ENCODE assay signal across 28 cellular contexts in the genomic region with DNA sequence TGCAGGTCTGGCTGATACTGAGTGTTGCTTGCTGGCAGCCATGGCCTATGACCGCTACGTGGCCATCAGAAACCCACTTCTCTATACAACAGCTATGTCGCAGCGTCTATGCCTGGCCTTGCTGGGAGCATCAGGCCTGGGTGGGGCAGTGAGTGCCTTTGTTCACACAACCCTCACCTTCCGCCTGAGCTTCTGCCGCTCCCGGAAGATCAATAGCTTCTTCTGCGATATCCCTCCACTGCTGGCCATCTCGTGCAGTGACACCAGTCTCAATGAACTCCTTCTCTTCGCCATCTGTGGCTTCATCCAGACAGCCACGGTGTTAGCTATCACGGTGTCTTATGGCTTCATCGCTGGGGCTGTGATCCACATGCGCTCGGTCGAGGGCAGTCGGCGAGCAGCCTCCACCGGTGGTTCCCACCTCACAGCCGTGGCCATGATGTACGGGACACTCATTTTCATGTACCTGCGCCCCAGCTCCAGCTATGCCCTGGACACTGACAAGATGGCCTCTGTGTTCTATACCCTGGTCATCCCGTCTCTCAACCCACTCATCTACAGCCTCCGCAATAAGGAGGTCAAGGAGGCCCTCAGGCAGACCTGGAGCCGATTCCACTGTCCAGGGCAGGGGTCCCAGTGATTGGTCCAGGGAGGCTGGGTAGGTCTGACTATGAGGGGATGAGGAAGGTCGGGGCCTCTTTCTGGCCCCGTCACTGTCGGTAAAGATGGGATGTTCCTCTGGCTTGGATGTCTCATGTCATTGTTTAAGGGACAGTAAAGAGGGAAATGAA. TPM values are rescaled to one million over a fixed set of nuclear protein-coding genes. Genes with fewer than 3 reads are reported as not detected.
DNase-seq lines count a peak whose midpoint lies in the region; ATAC-seq, FAIRE-seq and TF ChIP-seq lines count a peak whose summit lies in the region.
"Had no signal": no experiment of that assay in that cellular context is flagged by ENCODE, and none has a peak within 500 bp of the region (broad histone marks: within the 10 kb centered on the region; RNA-seq: fewer than 3 reads in every experiment).

No MANE protein-coding gene starts in this region.

- H3K36me3 ChIP-seq in IMR-90 (ENCODE audit: control insufficient read depth, insufficient read depth, low read length) (no peaks in the 10 kb centered on the region), H1 (ENCODE audit: control insufficient read depth in 2 of 4, insufficient read depth in 4 of 4, low read length in 3 of 4) (no peaks in the 10 kb centered on the region; a peak in 1 of 8 replicates)
- H3K36me3 ChIP-seq: BE2C; BLaER1 treated with 17β-estradiol and CSF1 and Interleukin-3, amounts not matched to agents 10 nM and 100 nM had no signal

- H3K27ac Mint-ChIP-seq in activated CD8-positive, alpha-beta memory T cell treated with anti-CD3 and anti-CD28 coated beads, Interleukin-2, amount 10 ng/mL, durations not matched to agents 7 days and 5 days = no peak overlapping the region
- H3K27ac Mint-ChIP-seq in osteocyte (ENCODE audit: unreplicated experiment) = no peak overlapping the region
- H3K27ac Mint-ChIP-seq: CD14-positive monocyte; CD4-positive, alpha-beta T cell; H9 had no signal

- TF ChIP-seq EP300 in H1 (IDR thresholded peaks at IDR 0.05; ENCODE audit: borderline replicate concordance in 1 of 2, low read depth in 2 of 2, low read length in 2 of 2) = no peak

- H4K91ac ChIP-seq in IMR-90 (ENCODE audit: insufficient read depth, low read depth, low read length) (peak overlapping the region; percentile 60), H1 (replicated peaks; ENCODE audit: insufficient read length, low read length) (no peak overlapping the region)

- H2BK15ac ChIP-seq in IMR-90 (ENCODE audit: low read depth, low read length) (no peak overlapping the region), H1 (ENCODE audit: low read length) (no peak overlapping the region)

- no peak for ATAC-seq in activated CD8-positive, alpha-beta memory T cell treated with anti-CD3 and anti-CD28 coated beads, Interleukin-2, amount 10 ng/mL, durations not matched to agents 7 days and 5 days
- ATAC-seq in IMR-90 (ENCODE audit: low read depth) (no peak), HG03095 (IDR thresholded peaks at IDR 0.05; ENCODE audit: unreplicated experiment) (no peak)
- ATAC-seq: HCT116 had no signal

- H3K18ac ChIP-seq in IMR-90 (ENCODE audit: low read depth, low read length) (no peak overlapping the region), H1 (ENCODE audit: extremely low read depth, low read length) (no peak overlapping the region)

- H3K4me1 ChIP-seq in IMR-90 (ENCODE audit: control insufficient read depth, insufficient read depth, low read length) = peaks cover 13% of the 10 kb centered on the region
- no peaks in the 10 kb centered on the region for H3K4me1 ChIP-seq in H1 (replicated peaks in 1 of 4; ENCODE audit: control insufficient read depth in 3 of 4, insufficient read depth in 4 of 4, low read length in 3 of 4)
- H3K4me1 ChIP-seq: BE2C; BLaER1 treated with 17β-estradiol and CSF1 and Interleukin-3, amounts not matched to agents 10 nM and 100 nM had no signal

- POLR2A ChIA-PET in IMR-90 (lab: Charles Lee; ENCODE audit: unreplicated experiment) = no interaction called here
- POLR2A ChIA-PET in H1 (lab: Charles Lee; ENCODE audit: partially characterized antibody) = no interaction called here

- H2AK9ac ChIP-seq in IMR-90 (replicated peaks; ENCODE audit: low read depth, low read length, poor library complexity) = no peak overlapping the region

- intact Hi-C loops in IMR-90 (cut with micrococcal nuclease) = no loop called here

- H3K56ac ChIP-seq in IMR-90 (ENCODE audit: extremely low read depth, insufficient read depth, low read length) (no peak overlapping the region), H1 (replicated peaks; ENCODE audit: insufficient read length, low read depth, low read length) (no peak overlapping the region)

- H2BK120ac ChIP-seq in IMR-90 (ENCODE audit: low read depth, low read length) (peak overlapping the region; percentile 64), H1 (replicated peaks; ENCODE audit: low read depth, low read length) (no peak overlapping the region)

- no peaks in the 10 kb centered on the region for H3K27me3 ChIP-seq in IMR-90 (ENCODE audit: control insufficient read depth, insufficient read depth, low read length)
- no peaks in the 10 kb centered on the region for H3K27me3 ChIP-seq in H1 (replicated peaks in 1 of 4; ENCODE audit: control insufficient read depth in 3 of 4, extremely low read depth in 1 of 4, insufficient read depth in 3 of 4, low read length in 3 of 4)
- H3K27me3 ChIP-seq: BE2C; BLaER1 treated with 17β-estradiol and CSF1 and Interleukin-3, amounts not matched to agents 10 nM and 100 nM had no signal

- H3K79me1 ChIP-seq in IMR-90 (ENCODE audit: low read depth in 1 of 2, low read length in 2 of 2) (no peaks in the 10 kb centered on the region), H1 (ENCODE audit: low read depth, low read length) (no peaks in the 10 kb centered on the region)

- H3K9me1 ChIP-seq in IMR-90 (ENCODE audit: insufficient read depth, low read length) = peaks cover 15% of the 10 kb centered on the region

- H4K5ac ChIP-seq in IMR-90 (ENCODE audit: low read depth, low read length) (no peak overlapping the region), H1 (ENCODE audit: insufficient read length, low read depth, low read length) (no peak overlapping the region)

- H2BK5ac ChIP-seq in IMR-90 (ENCODE audit: low read depth, low read length, poor library complexity, severe bottlenecking) (no peak overlapping the region), H1 (ENCODE audit: low read depth, low read length) (no peak overlapping the region)

- 96% methylated on average over 21 of the region's 28 CpGs; no CpG with 5 or more reads in 1 of the 2 experiments for WGBS in IMR-90 (ENCODE audit: extremely low coverage in 2 of 2, insufficient read length in 1 of 2), 2 experiments
- WGBS in H1 (ENCODE audit: extremely low coverage in 1 of 2, insufficient coverage in 1 of 2, insufficient read length in 1 of 2, insufficient replicate concordance in 2 of 2, low coverage in 1 of 2, low lambda C conversion rate in 2 of 2, missing lambda C conversion rate in 1 of 2), 2 experiments = 90% methylated on average over 28 of the region's 28 CpGs; no CpG with 5 or more reads in 1 of the 2 experiments

- H3K4ac ChIP-seq in IMR-90 (ENCODE audit: low read depth, low read length) (peak overlapping the region; percentile 15; the same call in 1 of the 2 replicates), H1 (replicated peaks; ENCODE audit: insufficient read length, low read depth, low read length) (no peak overlapping the region)

- H3K79me2 ChIP-seq in H1 (ENCODE audit: control insufficient read depth in 1 of 2, insufficient read depth in 2 of 2, low read length in 2 of 2) = no peaks in the 10 kb centered on the region

- H3K4me3 Mint-ChIP-seq in activated CD8-positive, alpha-beta memory T cell treated with anti-CD3 and anti-CD28 coated beads, Interleukin-2, amount 10 ng/mL, durations not matched to agents 7 days and 5 days = no peak overlapping the region
- no peak overlapping the region for H3K4me3 Mint-ChIP-seq in osteocyte (ENCODE audit: unreplicated experiment)
- H3K4me3 Mint-ChIP-seq: CD14-positive monocyte; CD4-positive, alpha-beta T cell; CD8-positive, alpha-beta memory T cell; H9 had no signal

- DNase-seq in activated CD8-positive, alpha-beta memory T cell treated with anti-CD3 and anti-CD28 coated beads, Interleukin-2, amount 10 ng/mL, durations not matched to agents 7 days and 5 days = peak; percentile 29
- no peak for DNase-seq in activated CD8-positive, alpha-beta memory T cell treated with anti-CD3 and anti-CD28 coated beads, Interleukin-2, amount 50 U/mL, for 4 hours
- DNase-seq in IMR-90 (no peak), H1 (ENCODE audit: low read depth in 1 of 2, low spot score in 2 of 2) (no peak), osteocyte (ENCODE audit: extremely low spot score, unreplicated experiment) (peak; percentile 82), NCI-H2227 (lab: John Stamatoyannopoulos, UW; ENCODE audit: unreplicated experiment) (no peak)
- DNase-seq in activated CD4-positive, CD25-positive, alpha-beta regulatory T cell treated with anti-CD3 and anti-CD28 coated beads, Interleukin-2, amount 50 U/mL, for 72 hours = no peak
- DNase-seq: 8988T; ACHN; AML-193; BE2C; CD4-positive, alpha-beta T cell; CD8-positive, alpha-beta memory T cell; DMS 273 treated with DMSO at 0.1 percent for 48 hours; DMS53; DND-41; GM23248; H9 had no signal

- H3K4me2 ChIP-seq in IMR-90 (ENCODE audit: low read depth, low read length) (no peak overlapping the region), H1 (ENCODE audit: insufficient read depth in 1 of 2, low read depth in 2 of 2, low read length in 2 of 2) (no peak overlapping the region)
- H3K4me2 ChIP-seq: A549; BLaER1 treated with 17β-estradiol and CSF1 and Interleukin-3, amounts not matched to agents 10 nM and 100 nM had no signal

- H2AK5ac ChIP-seq in IMR-90 (ENCODE audit: low read depth, low read length) (no peak overlapping the region), H1 (ENCODE audit: low read depth, low read length) (no peak overlapping the region)

- FAIRE-seq in H1 (lab: Jason Lieb, UNC) = no peak
- FAIRE-seq: A549, D721Med, G401.6, GM12892, GM19239 had no signal

- H3K27me3 Mint-ChIP-seq in activated CD8-positive, alpha-beta memory T cell treated with anti-CD3 and anti-CD28 coated beads, Interleukin-2, amount 10 ng/mL, durations not matched to agents 7 days and 5 days = no peaks in the 10 kb centered on the region
- H3K27me3 Mint-ChIP-seq in osteocyte (ENCODE audit: unreplicated experiment) = peaks cover 17% of the 10 kb centered on the region
- H3K27me3 Mint-ChIP-seq: CD4-positive, alpha-beta T cell had no signal

- no peak overlapping the region for H3K9ac ChIP-seq in IMR-90 (ENCODE audit: low read depth, low read length)
- no peak overlapping the region for H3K9ac ChIP-seq in H1 (replicated peaks in 1 of 4; ENCODE audit: extremely low read depth in 1 of 4, low read depth in 3 of 4, low read length in 3 of 4)
- H3K9ac ChIP-seq: BLaER1 treated with 17β-estradiol and CSF1 and Interleukin-3, amounts not matched to agents 10 nM and 100 nM; GM23248 had no signal

- dilution Hi-C loops in IMR-90 (cut with HindIII; ENCODE audit: low sequenced_read_pairs, unreplicated experiment) = no loop called here

- H4K8ac ChIP-seq in IMR-90 (ENCODE audit: low read depth in 2 of 2, low read length in 2 of 2) = no peak overlapping the region
- 0 out of 2 replicates have a peak overlapping the region, but pooled peaks have one; percentile 16 for H4K8ac ChIP-seq in H1 (ENCODE audit: extremely low read depth, insufficient read depth, low read length)

- no peak overlapping the region for H2BK12ac ChIP-seq in H1 (ENCODE audit: low read depth, low read length)

- H3K23me2 ChIP-seq in H1 (ENCODE audit: low read depth, low read length) = no peaks in the 10 kb centered on the region

- no peaks in the 10 kb centered on the region for H3K4me1 Mint-ChIP-seq in activated CD8-positive, alpha-beta memory T cell treated with anti-CD3 and anti-CD28 coated beads, Interleukin-2, amount 10 ng/mL, durations not matched to agents 7 days and 5 days
- H3K4me1 Mint-ChIP-seq in osteocyte (ENCODE audit: unreplicated experiment) = no peaks in the 10 kb centered on the region
- H3K4me1 Mint-ChIP-seq: CD14-positive monocyte; CD8-positive, alpha-beta memory T cell; H9 had no signal

- BruUV-seq in IMR-90 (replicated peaks; lab: Mats Ljungman, UMichigan) = no TSS peak

- TF ChIP-seq POLR2A in IMR-90 (IDR thresholded peaks at IDR 0.05; ENCODE audit: low read depth, low read length) (no peak), H1 (IDR thresholded peaks at IDR 0.05; ENCODE audit: control extremely low read depth in 1 of 2, low read depth in 2 of 2, low read length in 2 of 2) (no peak)

- no peak overlapping the region for H2AFZ ChIP-seq in IMR-90 (replicated peaks; ENCODE audit: low read length, poor library complexity)
- no peak overlapping the region for H2AFZ ChIP-seq in H1 (ENCODE audit: low read length)
- H2AFZ ChIP-seq: GM23248 had no signal

- no peak for TF ChIP-seq RAD21 in IMR-90 (IDR thresholded peaks at IDR 0.05; ENCODE audit: low read length)
- TF ChIP-seq RAD21 in H1 (IDR thresholded peaks at IDR 0.05 in 1 of 2, conservative IDR thresholded peaks at IDR 0.05 in 1 of 2; ENCODE audit: low read depth in 2 of 2, low read length in 2 of 2) = no peak

- no peaks in the 10 kb centered on the region for H3K9me3 Mint-ChIP-seq in activated CD8-positive, alpha-beta memory T cell treated with anti-CD3 and anti-CD28 coated beads, Interleukin-2, amount 10 ng/mL, durations not matched to agents 7 days and 5 days (ENCODE audit: low read depth)
- peaks cover 6% of the 10 kb centered on the region for H3K9me3 Mint-ChIP-seq in osteocyte (ENCODE audit: unreplicated experiment)
- H3K9me3 Mint-ChIP-seq: CD4-positive, alpha-beta T cell; CD8-positive, alpha-beta memory T cell had no signal

- no peak for TF ChIP-seq CTCF in IMR-90 (conservative IDR thresholded peaks at IDR 0.05; ENCODE audit: low read depth, low read length)
- no peak for TF ChIP-seq CTCF in H1 (IDR thresholded peaks at IDR 0.05; ENCODE audit: control extremely low read depth in 1 of 3, insufficient read depth in 1 of 3, low read depth in 1 of 3, low read length in 3 of 3)
- TF ChIP-seq CTCF in osteocyte (IDR thresholded peaks at IDR 0.05) = no peak

- H2BK20ac ChIP-seq in IMR-90 (ENCODE audit: low read depth, low read length) (peak overlapping the region; percentile 49), H1 (ENCODE audit: low read length) (no peak overlapping the region)

- no peaks in the 10 kb centered on the region for H3K36me3 Mint-ChIP-seq in activated CD8-positive, alpha-beta memory T cell treated with anti-CD3 and anti-CD28 coated beads, Interleukin-2, amount 10 ng/mL, durations not matched to agents 7 days and 5 days
- no peaks in the 10 kb centered on the region for H3K36me3 Mint-ChIP-seq in osteocyte (ENCODE audit: unreplicated experiment)
- H3K36me3 Mint-ChIP-seq: CD14-positive monocyte had no signal

- in situ Hi-C loops in IMR-90 (cut with MboI; ENCODE audit: low sequenced_read_pairs) = no loop called here

- H3K4me3 ChIP-seq in IMR-90 (ENCODE audit: insufficient read depth, low read depth, low read length) (no peak overlapping the region), H1 (ENCODE audit: extremely low read depth in 1 of 4, insufficient read depth in 2 of 4, low read depth in 3 of 4, low read length in 4 of 4) (no peak overlapping the region)
- H3K4me3 ChIP-seq: A549; BLaER1 treated with 17β-estradiol and CSF1 and Interleukin-3, amounts not matched to agents 10 nM and 100 nM; GM23248 had no signal

- H3K14ac ChIP-seq in IMR-90 (replicated peaks; ENCODE audit: low read depth, low read length) (no peak overlapping the region), H1 (ENCODE audit: insufficient read length) (no peak overlapping the region)

- CTCF ChIA-PET in activated CD8-positive, alpha-beta memory T cell treated with anti-CD3 and anti-CD28 coated beads, Interleukin-2, amount 10 ng/mL, durations not matched to agents 7 days and 5 days (lab: Charles Lee) = no interaction called here
- CTCF ChIA-PET in IMR-90 (lab: Yijun Ruan, JAX) (no interaction called here), H1 (lab: Charles Lee; ENCODE audit: partially characterized antibody) (interaction anchor here (1.0 kb wide), 1 partner anchor 20 kb away, joined by 3 read pairs; no protein-coding TSS in a partner anchor)

- H3K27ac ChIP-seq in IMR-90 (ENCODE audit: insufficient read depth, low read length) (no peak overlapping the region), H1 (ENCODE audit: low read depth, low read length) (no peak overlapping the region)
- H3K27ac ChIP-seq: A549; BLaER1 treated with 17β-estradiol and CSF1 and Interleukin-3, amounts not matched to agents 10 nM and 100 nM; GM23248 had no signal

- H4K20me1 ChIP-seq in IMR-90 (ENCODE audit: insufficient read depth, low read length) (no peaks in the 10 kb centered on the region), H1 (replicated peaks in 1 of 2; ENCODE audit: control insufficient read depth in 1 of 2, insufficient read depth in 2 of 2, low read length in 2 of 2) (no peaks in the 10 kb centered on the region)
- H4K20me1 ChIP-seq: BLaER1 treated with 17β-estradiol and CSF1 and Interleukin-3, amounts not matched to agents 10 nM and 100 nM had no signal

- H3K9me3 ChIP-seq in IMR-90 (ENCODE audit: control insufficient read depth, insufficient read depth, low read length) = no peaks in the 10 kb centered on the region
- H3K9me3 ChIP-seq in H1 (ENCODE audit: insufficient read depth in 2 of 2, low read depth in 1 of 2, low read length in 1 of 2) = peaks cover 47 to 61% of the 10 kb centered on the region in 2 experiments
- H3K9me3 ChIP-seq: A549; BE2C; BLaER1 treated with 17β-estradiol and CSF1 and Interleukin-3, amounts not matched to agents 10 nM and 100 nM had no signal

- H3K23ac ChIP-seq in IMR-90 (ENCODE audit: low read depth, low read length) = no peak overlapping the region
- H3K23ac ChIP-seq in H1 (ENCODE audit: insufficient read length) = no peak overlapping the region

RNA-seq across cellular contexts. Expression of a gene that starts 0.7 kb away (rescaled TPM):
- total RNA-seq in activated CD8-positive, alpha-beta memory T cell treated with anti-CD3 and anti-CD28 coated beads, Interleukin-2, amount 10 ng/mL, durations not matched to agents 7 days and 5 days = not detected
- total RNA-seq in IMR-90 (2012; rRNA removed) (not detected in 2 replicates), osteocyte (not detected in 2 replicates)
- polyA plus RNA-seq in IMR-90 (2012; rRNA removed) (not detected in 2 replicates), H1 (2011; rRNA removed) (not detected in 2 replicates)
- polyA plus RNA-seq in IMR-90 (2012; cell fraction: cytosol; rRNA removed) = not detected in 2 replicates
- polyA plus RNA-seq in IMR-90 (2012; cell fraction: nucleus; rRNA removed; ENCODE audit: low replicate concordance) = not detected in 2 replicates
- total RNA-seq in H1 (2021; fragmentation: NEBNext Ultra II Directional; extraction: Animal tissue kit (Norgen Biotek cat#: 25700)) = not detected in 2 replicates
- polyA plus RNA-seq in H1 (2011; cell fraction: cytosol; rRNA removed) = not detected
- not detected for polyA plus RNA-seq in H1 (2011; cell fraction: nucleus; rRNA removed)
- not detected in 4 replicates for polyA plus RNA-seq in H1 (2012, experiment 1 of 2)
- not detected for polyA plus RNA-seq in H1 (2012, experiment 2 of 2)
- polyA plus RNA-seq in H1 (2013, experiment 1 of 2) = not detected
- polyA plus RNA-seq in H1 (2013, experiment 2 of 2) = not detected
- not detected in 2 replicates for polyA minus RNA-seq in H1 (2011; rRNA and poly(A)+ RNA removed)
- not detected for polyA minus RNA-seq in H1 (2011; cell fraction: cytosol; rRNA and poly(A)+ RNA removed)
- not detected for polyA minus RNA-seq in H1 (2011; cell fraction: nucleus; rRNA and poly(A)+ RNA removed)
- total RNA-seq: CD4-positive, alpha-beta T cell; CD8-positive, alpha-beta memory T cell; GM23248; H4; H9 had no signal
- polyA plus RNA-seq: A549; CD14-positive monocyte; CD8-positive, alpha-beta memory T cell; GM23248 had no signal

RNA-seq across cellular contexts. Expression of a gene that starts 10.5 kb away (rescaled TPM):
- total RNA-seq in activated CD8-positive, alpha-beta memory T cell treated with anti-CD3 and anti-CD28 coated beads, Interleukin-2, amount 10 ng/mL, durations not matched to agents 7 days and 5 days = not detected
- total RNA-seq in IMR-90 (2012; rRNA removed) = not detected in 2 replicates
- polyA plus RNA-seq in IMR-90 (2012; rRNA removed) = not detected in 2 replicates
- polyA plus RNA-seq in IMR-90 (2012; cell fraction: cytosol; rRNA removed) = not detected in 2 replicates
- not detected in 2 replicates for polyA plus RNA-seq in IMR-90 (2012; cell fraction: nucleus; rRNA removed; ENCODE audit: low replicate concordance)
- not detected in 2 replicates for total RNA-seq in H1 (2021; fragmentation: NEBNext Ultra II Directional; extraction: Animal tissue kit (Norgen Biotek cat#: 25700))
- not detected in 2 replicates for polyA plus RNA-seq in H1 (2011; rRNA removed)
- not detected for polyA plus RNA-seq in H1 (2011; cell fraction: cytosol; rRNA removed)
- not detected for polyA plus RNA-seq in H1 (2011; cell fraction: nucleus; rRNA removed)
- polyA plus RNA-seq in H1 (2012, experiment 1 of 2) = not detected in 4 replicates
- not detected for polyA plus RNA-seq in H1 (2012, experiment 2 of 2)
- not detected for polyA plus RNA-seq in H1 (2013, experiment 1 of 2)
- not detected for polyA plus RNA-seq in H1 (2013, experiment 2 of 2)
- not detected in 2 replicates for polyA minus RNA-seq in H1 (2011; rRNA and poly(A)+ RNA removed)
- not detected for polyA minus RNA-seq in H1 (2011; cell fraction: cytosol; rRNA and poly(A)+ RNA removed)
- not detected for polyA minus RNA-seq in H1 (2011; cell fraction: nucleus; rRNA and poly(A)+ RNA removed)
- not detected in 2 replicates for total RNA-seq in osteocyte
- total RNA-seq: CD4-positive, alpha-beta T cell; CD8-positive, alpha-beta memory T cell; GM23248; H4; H9 had no signal
- polyA plus RNA-seq: A549; CD14-positive monocyte; CD8-positive, alpha-beta memory T cell; GM23248 had no signal

RNA-seq across cellular contexts. Expression of a gene that starts 38.9 kb away (rescaled TPM):
- total RNA-seq in activated CD8-positive, alpha-beta memory T cell treated with anti-CD3 and anti-CD28 coated beads, Interleukin-2, amount 10 ng/mL, durations not matched to agents 7 days and 5 days = 10 to 100 TPM; 22.0 to 29.0 TPM
- total RNA-seq in IMR-90 (2012; rRNA removed) (22.2 and 38.3 TPM in 2 replicates), osteocyte (27.4 and 30.6 TPM in 2 replicates)
- polyA plus RNA-seq in IMR-90 (2012; rRNA removed) (8.7 and 10.1 TPM in 2 replicates), H1 (2011; rRNA removed) (5.4 and 7.1 TPM in 2 replicates)
- 4.5 and 4.6 TPM in 2 replicates for polyA plus RNA-seq in IMR-90 (2012; cell fraction: cytosol; rRNA removed)
- polyA plus RNA-seq in IMR-90 (2012; cell fraction: nucleus; rRNA removed; ENCODE audit: low replicate concordance) = 1.8 and 4.0 TPM in 2 replicates
- total RNA-seq in H1 (2021; fragmentation: NEBNext Ultra II Directional; extraction: Animal tissue kit (Norgen Biotek cat#: 25700)) = 21.8 and 24.6 TPM in 2 replicates
- polyA plus RNA-seq in H1 (2011; cell fraction: cytosol; rRNA removed) = 11.5 TPM
- polyA plus RNA-seq in H1 (2011; cell fraction: nucleus; rRNA removed) = 4.9 TPM
- 13.9 to 24.1 TPM (median 15.6 TPM) in 4 replicates for polyA plus RNA-seq in H1 (2012, experiment 1 of 2)
- polyA plus RNA-seq in H1 (2012, experiment 2 of 2) = 3.2 TPM
- polyA plus RNA-seq in H1 (2013, experiment 1 of 2) = 12.0 TPM
- 11.9 TPM for polyA plus RNA-seq in H1 (2013, experiment 2 of 2)
- 10.8 and 15.7 TPM in 2 replicates for polyA minus RNA-seq in H1 (2011; rRNA and poly(A)+ RNA removed)
- 12.3 TPM for polyA minus RNA-seq in H1 (2011; cell fraction: cytosol; rRNA and poly(A)+ RNA removed)
- polyA minus RNA-seq in H1 (2011; cell fraction: nucleus; rRNA and poly(A)+ RNA removed) = 10.4 TPM

RNA-seq across cellular contexts. Expression of a gene that starts 47.3 kb away (rescaled TPM):
- not detected for total RNA-seq in activated CD8-positive, alpha-beta memory T cell treated with anti-CD3 and anti-CD28 coated beads, Interleukin-2, amount 10 ng/mL, durations not matched to agents 7 days and 5 days
- not detected in 2 replicates for total RNA-seq in IMR-90 (2012; rRNA removed)
- polyA plus RNA-seq in IMR-90 (2012; rRNA removed) = not detected in 2 replicates
- polyA plus RNA-seq in IMR-90 (2012; cell fraction: cytosol; rRNA removed) = not detected in 2 replicates
- not detected in 2 replicates for polyA plus RNA-seq in IMR-90 (2012; cell fraction: nucleus; rRNA removed; ENCODE audit: low replicate concordance)
- total RNA-seq in H1 (2021; fragmentation: NEBNext Ultra II Directional; extraction: Animal tissue kit (Norgen Biotek cat#: 25700)) = not detected in 2 replicates
- not detected in 2 replicates for polyA plus RNA-seq in H1 (2011; rRNA removed)
- not detected for polyA plus RNA-seq in H1 (2011; cell fraction: cytosol; rRNA removed)
- polyA plus RNA-seq in H1 (2011; cell fraction: nucleus; rRNA removed) = not detected
- not detected in 4 replicates for polyA plus RNA-seq in H1 (2012, experiment 1 of 2)
- polyA plus RNA-seq in H1 (2012, experiment 2 of 2) = not detected
- polyA plus RNA-seq in H1 (2013, experiment 1 of 2) = not detected
- polyA plus RNA-seq in H1 (2013, experiment 2 of 2) = not detected
- not detected in 2 replicates for polyA minus RNA-seq in H1 (2011; rRNA and poly(A)+ RNA removed)
- polyA minus RNA-seq in H1 (2011; cell fraction: cytosol; rRNA and poly(A)+ RNA removed) = not detected
- polyA minus RNA-seq in H1 (2011; cell fraction: nucleus; rRNA and poly(A)+ RNA removed) = not detected
- not detected in 2 replicates for total RNA-seq in osteocyte
- total RNA-seq: CD4-positive, alpha-beta T cell; CD8-positive, alpha-beta memory T cell; GM23248; H4; H9 had no signal
- polyA plus RNA-seq: A549; CD14-positive monocyte; CD8-positive, alpha-beta memory T cell; GM23248 had no signal

Comparison
In these comparisons a context has a peak if more than half of its experiments do, and no peak if none do; other contexts are left out.
1. DNase-seq: peak in activated CD8-positive, alpha-beta memory T cell treated with anti-CD3 and anti-CD28 coated beads, Interleukin-2, amount 10 ng/mL, durations not matched to agents 7 days and 5 days (single experiment) and osteocyte (single experiment); none in activated CD8-positive, alpha-beta memory T cell treated with anti-CD3 and anti-CD28 coated beads, Interleukin-2, amount 50 U/mL, for 4 hours (single experiment), IMR-90 (single experiment), H1 (0 of 2), activated CD4-positive, CD25-positive, alpha-beta regulatory T cell treated with anti-CD3 and anti-CD28 coated beads, Interleukin-2, amount 50 U/mL, for 72 hours (single experiment) and NCI-H2227 (single experiment).